ENCODE assay signal across 14 cellular contexts in genomic region chr17:81479175-81479574, GRCh38. TPM values are rescaled to one million over a fixed set of nuclear protein-coding genes. Genes with fewer than 3 reads are reported as not detected.
DNase-seq lines count a peak whose midpoint lies in the region; ATAC-seq and TF ChIP-seq lines count a peak whose summit lies in the region.
"Had no signal": no experiment of that assay in that cellular context is flagged by ENCODE, and none has a peak within 500 bp of the region (broad histone marks: within the 10 kb centered on the region; RNA-seq: fewer than 3 reads in every experiment).

No MANE protein-coding gene starts in this region.

- H3K9me3 ChIP-seq in KOPT-K1 (ENCODE audit: insufficient read depth, low read length, poor library complexity, severe bottlenecking) (no peaks in the 10 kb centered on the region), SK-N-SH (no peaks in the 10 kb centered on the region), heart left ventricle (no peaks in the 10 kb centered on the region)
- no peaks in the 10 kb centered on the region for H3K9me3 ChIP-seq in CD4-positive, alpha-beta T cell (ENCODE audit: control insufficient read depth, low read length)
- H3K9me3 ChIP-seq: A549 had no signal

- H3K27ac ChIP-seq in KOPT-K1 (ENCODE audit: low read depth, low read length, poor library complexity, severe bottlenecking) (peak overlapping the region; percentile 98), SK-N-SH (ENCODE audit: low read depth in 2 of 2, low read length in 1 of 2) (no peak overlapping the region), heart left ventricle (no peak overlapping the region)
- no peak overlapping the region for H3K27ac ChIP-seq in CD4-positive, alpha-beta T cell (ENCODE audit: low read depth, low read length)
- H3K27ac ChIP-seq: A549 had no signal

- H3K4me1 ChIP-seq in SK-N-SH (ENCODE audit: control insufficient read depth in 1 of 2, insufficient read depth in 2 of 2, low read depth in 1 of 2, low read length in 1 of 2) (peaks cover 0 to 43% of the 10 kb centered on the region in 2 experiments; a peak in 2 of 4 replicates), heart left ventricle (peaks cover 0 to 45% (median 36%) of the 10 kb centered on the region in 12 donors)

- WGBS in SK-N-SH (ENCODE audit: low lambda C conversion rate) = 54% methylated on average over 11 of the region's 11 CpGs
- 76 to 94% (median 90%) methylated on average over 8 to 11 of the region's 11 CpGs for WGBS in heart left ventricle, 4 donors

- no peak; a peak in 1 of 4 replicates for TF ChIP-seq EP300 in SK-N-SH (IDR thresholded peaks at IDR 0.05; ENCODE audit: borderline replicate concordance in 1 of 2, low read depth in 1 of 2, low read length in 1 of 2)

- no peaks in the 10 kb centered on the region for H3K79me2 ChIP-seq in SK-N-SH (ENCODE audit: insufficient read depth)

- H3K9ac ChIP-seq in SK-N-SH = no peak overlapping the region

- H3K27ac Mint-ChIP-seq in nephron = peak overlapping the region in 2 of 3 experiments; percentile 45 to 48
- no peak overlapping the region for H3K27ac Mint-ChIP-seq in CD4-positive, alpha-beta T cell

- intact Hi-C loops in heart left ventricle (cut with DNase I) = loop anchor here in 4 of 10 donors (2.0 to 10.0 kb wide), 3 partner anchors 34 to 56 kb away; no protein-coding TSS in a partner anchor
- intact Hi-C loops in CD4-positive, alpha-beta T cell (cut with DNase I, micrococcal nuclease) = no loop called here

- DNase-seq in AG10803 (ENCODE audit: low read depth) (peak; percentile 37), SK-N-SH (peak; percentile 94), heart left ventricle (no peak), NCI-H1048 (lab: John Stamatoyannopoulos, UW) (no peak)
- no peak for DNase-seq in CD4-positive, alpha-beta T cell
- DNase-seq: DMS153, Karpas-422, MM.1S, NCI-H1930, NCI-H526 had no signal

- H3K27me3 ChIP-seq in SK-N-SH (ENCODE audit: insufficient read depth) (no peaks in the 10 kb centered on the region), heart left ventricle (peaks cover 0 to 8% (median 0%) of the 10 kb centered on the region in 9 donors)
- H3K27me3 ChIP-seq in CD4-positive, alpha-beta T cell (ENCODE audit: control insufficient read depth, insufficient read depth, low read length) = peaks cover 25% of the 10 kb centered on the region

- H3K4me3 ChIP-seq in AG10803 (ENCODE audit: low read length) = no peak overlapping the region
- no peak overlapping the region for H3K4me3 ChIP-seq in SK-N-SH (ENCODE audit: low read depth in 2 of 2, low read length in 1 of 2)
- no peak overlapping the region for H3K4me3 ChIP-seq in heart left ventricle
- H3K4me3 ChIP-seq: A549 had no signal

- no peaks in the 10 kb centered on the region for H3F3A ChIP-seq in SK-N-SH (replicated peaks; ENCODE audit: insufficient read depth)

- ATAC-seq in heart left ventricle (no peak), HG03196 (IDR thresholded peaks at IDR 0.05; ENCODE audit: unreplicated experiment) (no peak)
- no peak for ATAC-seq in CD4-positive, alpha-beta T cell (ENCODE audit: poor library complexity)
- ATAC-seq: A549 had no signal

- no peaks in the 10 kb centered on the region for H3K36me3 Mint-ChIP-seq in nephron (ENCODE audit: low read depth)
- no peaks in the 10 kb centered on the region for H3K36me3 Mint-ChIP-seq in CD4-positive, alpha-beta T cell (ENCODE audit: low read depth)

- peaks cover 35% of the 10 kb centered on the region for H3K4me1 Mint-ChIP-seq in nephron
- H3K4me1 Mint-ChIP-seq in CD4-positive, alpha-beta T cell (ENCODE audit: low read depth) = no peaks in the 10 kb centered on the region

- no peaks in the 10 kb centered on the region for H4K20me1 ChIP-seq in SK-N-SH (ENCODE audit: insufficient read depth)

- peaks cover 13% of the 10 kb centered on the region for H3K27me3 Mint-ChIP-seq in nephron (ENCODE audit: low read depth)
- H3K27me3 Mint-ChIP-seq in CD4-positive, alpha-beta T cell = peaks cover 24% of the 10 kb centered on the region

- no peaks in the 10 kb centered on the region for H3K9me2 ChIP-seq in SK-N-SH

- POLR2A ChIA-PET in SK-N-SH (lab: Yijun Ruan, JAX) = interaction anchor here (0.9 to 1.2 kb wide), 2 partner anchors 33 to 84 kb away, joined by 3 to 4 read pairs; partner anchors contain the start of genes ACTG1 and BAHCC1
- POLR2A ChIA-PET in CD4-positive, alpha-beta T cell (lab: Charles Lee) = no interaction called here

- no peak overlapping the region for H3K4me2 ChIP-seq in SK-N-SH
- H3K4me2 ChIP-seq: A549 had no signal

- H2AFZ ChIP-seq in SK-N-SH (ENCODE audit: low read depth) = no peak overlapping the region

- no peaks in the 10 kb centered on the region for H3K9me3 Mint-ChIP-seq in nephron
- H3K9me3 Mint-ChIP-seq in CD4-positive, alpha-beta T cell = no peaks in the 10 kb centered on the region

- CTCF ChIA-PET in SK-N-SH (lab: Yijun Ruan, JAX) = interaction anchor here (0.6 to 8.1 kb wide), 8 partner anchors 38 to 224 kb away, joined by 3 to 140 read pairs (median 6); no protein-coding TSS in a partner anchor
- CTCF ChIA-PET in CD4-positive, alpha-beta T cell (lab: Charles Lee) = no interaction called here

- TF ChIP-seq POLR2A in heart left ventricle (IDR thresholded peaks at IDR 0.05) = no peak

- no peak for TF ChIP-seq RAD21 in SK-N-SH (IDR thresholded peaks at IDR 0.05; ENCODE audit: low read length)

- no peaks in the 10 kb centered on the region for H3K36me3 ChIP-seq in KOPT-K1 (ENCODE audit: insufficient read depth, low read length)
- no peaks in the 10 kb centered on the region for H3K36me3 ChIP-seq in SK-N-SH (replicated peaks in 1 of 2; ENCODE audit: control insufficient read depth in 1 of 2, insufficient read depth in 2 of 2, low read length in 1 of 2)
- no peaks in the 10 kb centered on the region for H3K36me3 ChIP-seq in heart left ventricle

- TF ChIP-seq CTCF in AG10803 (conservative IDR thresholded peaks at IDR 0.05; ENCODE audit: low read length) (no peak), SK-N-SH (IDR thresholded peaks at IDR 0.05) (no peak), nephron (IDR thresholded peaks at IDR 0.05; ENCODE audit: unreplicated experiment in 3 of 3) (no peak), heart left ventricle (IDR thresholded peaks at IDR 0.05) (no peak)
- TF ChIP-seq CTCF in CD4-positive, alpha-beta T cell (IDR thresholded peaks at IDR 0.05) = no peak

- H3K4me3 Mint-ChIP-seq in nephron = peak overlapping the region in 2 of 3 experiments; percentile 45 to 61
- no peak overlapping the region for H3K4me3 Mint-ChIP-seq in CD4-positive, alpha-beta T cell

TF ChIP-seq in SK-N-SH, 30 proteins besides CTCF, POLR2A, EP300 and RAD21:
- TF ChIP-seq POLR2AphosphoS5 (IDR thresholded peaks at IDR 0.05; ENCODE audit: low read depth, low read length) = no peak
- peak; percentile 77; the same call in 1 of the 2 replicates for TF ChIP-seq TCF12 (IDR thresholded peaks at IDR 0.05)
- peak; percentile 94 for TF ChIP-seq RCOR1 (IDR thresholded peaks at IDR 0.05; ENCODE audit: low read length)
- TF ChIP-seq CHD2 (IDR thresholded peaks at IDR 0.05; ENCODE audit: low read length, partially characterized antibody) = peak; percentile 84
- peak; percentile 53; the same call in 1 of the 2 replicates for TF ChIP-seq FOXJ3 (CRISPR knock-in tag; IDR thresholded peaks at IDR 0.05)

RNA-seq across cellular contexts. Expression of gene ACTG1, which starts 33.4 kb away (rescaled TPM):
- 3,367 and 7,871 TPM in 2 replicates for polyA plus RNA-seq in SK-N-SH (2012; rRNA removed)
- polyA plus RNA-seq in SK-N-SH (2012; cell fraction: cytosol; rRNA removed) = 4,016 and 6,640 TPM in 2 replicates
- polyA plus RNA-seq in SK-N-SH (2012; cell fraction: nucleus; rRNA removed) = 7,589 and 12,425 TPM in 2 replicates
- total RNA-seq in heart left ventricle = 1,000 to 10,000 TPM in 2 of 9 donors, 100 to 1,000 TPM in 7; 335 to 1,653 (median 423) TPM
- polyA plus RNA-seq in heart left ventricle = 1,000 to 10,000 TPM in 1 of 2 donors, 100 to 1,000 TPM in 1; 149 to 1,468 TPM
- total RNA-seq in CD4-positive, alpha-beta T cell = 1,000 to 10,000 TPM; 1,296 to 1,318 TPM

RNA-seq across cellular contexts. Expression of gene FSCN2, which starts 49.0 kb away (rescaled TPM):
- polyA plus RNA-seq in SK-N-SH (2012; rRNA removed) (2.0 and 2.1 TPM in 2 replicates), heart left ventricle (under 1 TPM; 0.28 to 0.42 TPM)
- 0.31 and 0.79 TPM in 2 replicates for polyA plus RNA-seq in SK-N-SH (2012; cell fraction: cytosol; rRNA removed)
- polyA plus RNA-seq in SK-N-SH (2012; cell fraction: nucleus; rRNA removed) = 10.6 and 13.6 TPM in 2 replicates
- under 1 TPM in 6 of 9 donors, not detected in 3; 0.22 to 0.72 (median 0.45) TPM for total RNA-seq in heart left ventricle
- 1 to 10 TPM; 1.0 to 1.1 TPM for total RNA-seq in CD4-positive, alpha-beta T cell

Comparison
In these comparisons a context has a peak if more than half of its experiments do, and no peak if none do; other contexts are left out.
1. DNase-seq: peak in AG10803 (single experiment) and SK-N-SH (single experiment); none in heart left ventricle (0 of 5), CD4-positive, alpha-beta T cell (0 of 10) and NCI-H1048 (single experiment).